In genomic region chr7:96235281-96235680, GRCh38 we compare ENCODE assay signal across 17 cellular contexts.
DNase-seq lines count a peak whose midpoint lies in the region; ATAC-seq and TF ChIP-seq lines count a peak whose summit lies in the region.
"Had no signal": no experiment of that assay in that cellular context is flagged by ENCODE, and none has a peak within 500 bp of the region (broad histone marks: within the 10 kb centered on the region; RNA-seq: fewer than 3 reads in every experiment).

No MANE protein-coding gene starts in this region.

- WGBS in sigmoid colon, 2 donors = 66 to 87% methylated on average over 2 of the region's 2 CpGs

- intact Hi-C loops in sigmoid colon (cut with DNase I) = no loop called here
- intact Hi-C loops in colonic mucosa (cut with DNase I) = no loop called here

- H3K4me1 ChIP-seq in SJCRH30 (peaks cover 25% of the 10 kb centered on the region), sigmoid colon (peaks cover 0 to 27% (median 22%) of the 10 kb centered on the region in 4 donors), colonic mucosa (no peaks in the 10 kb centered on the region)

- no peak for TF ChIP-seq EP300 in sigmoid colon (IDR thresholded peaks at IDR 0.05)

- TF ChIP-seq CTCF in sigmoid colon (IDR thresholded peaks at IDR 0.05) (no peak), colonic mucosa (IDR thresholded peaks at IDR 0.05) (no peak), brain microvascular endothelial cell (IDR thresholded peaks at IDR 0.05; ENCODE audit: low read depth, low read length, missing control alignments) (no peak)

- peak overlapping the region; percentile 79 for H3K27ac ChIP-seq in SJCRH30
- peak overlapping the region; percentile 23 to 59 (median 46) for H3K27ac ChIP-seq in sigmoid colon
- no peak overlapping the region for H3K27ac ChIP-seq in colonic mucosa
- no peak overlapping the region for H3K27ac ChIP-seq in brain microvascular endothelial cell

- no peaks in the 10 kb centered on the region for H3K9me3 ChIP-seq in SJCRH30 (replicated peaks)
- no peaks in the 10 kb centered on the region for H3K9me3 ChIP-seq in sigmoid colon
- H3K9me3 ChIP-seq in colonic mucosa = no peaks in the 10 kb centered on the region

- no peak overlapping the region for H3K4me3 ChIP-seq in SJCRH30
- no peak overlapping the region for H3K4me3 ChIP-seq in sigmoid colon
- H3K4me3 ChIP-seq in colonic mucosa = no peak overlapping the region
- no peak overlapping the region for H3K4me3 ChIP-seq in brain microvascular endothelial cell (ENCODE audit: low read depth, low read length)

- no peak overlapping the region for H3K9ac ChIP-seq in colonic mucosa (ENCODE audit: low read depth in 2 of 2, low read length in 2 of 2)

- in situ Hi-C loops in brain microvascular endothelial cell (cut with HindIII; ENCODE audit: low pct_ligation_motif_present, low sequenced_read_pairs) = no loop called here

- H3K36me3 ChIP-seq in SJCRH30 (peaks cover 10% of the 10 kb centered on the region), sigmoid colon (no peaks in the 10 kb centered on the region), colonic mucosa (no peaks in the 10 kb centered on the region), brain microvascular endothelial cell (replicated peaks) (no peaks in the 10 kb centered on the region)

- TF ChIP-seq POLR2A in sigmoid colon (IDR thresholded peaks at IDR 0.05) = no peak

- peak in 1 of 2 experiments; percentile 20 for DNase-seq in SJCRH30
- DNase-seq in sigmoid colon = no peak
- DNase-seq in germinal center (ENCODE audit: low spot score) = no peak
- DNase-seq in colonic mucosa = no peak
- no peak for DNase-seq in brain microvascular endothelial cell
- no peak for DNase-seq in iPS-NIHi7 (ENCODE audit: extremely low spot score)
- DNase-seq: activated CD4-positive, alpha-beta T cell treated with anti-CD3 and anti-CD28 coated beads for 48 hours; activated CD8-positive, alpha-beta memory T cell treated with anti-CD3 and anti-CD28 coated beads, Interleukin-2, amount 50 U/mL, for 48 hours; activated gamma-delta T cell treated with Interleukin-2 at 50 U/mL for 16 hours; amygdala; CD4-positive, alpha-beta T cell; DMS79; NCI-H1930; NCI-H446 treated with DMSO at 0.1 percent for 48 hours; SW 1271 had no signal

- H3K27me3 ChIP-seq in SJCRH30 = no peaks in the 10 kb centered on the region
- H3K27me3 ChIP-seq in sigmoid colon = no peaks in the 10 kb centered on the region
- no peaks in the 10 kb centered on the region for H3K27me3 ChIP-seq in colonic mucosa
- no peaks in the 10 kb centered on the region for H3K27me3 ChIP-seq in brain microvascular endothelial cell (replicated peaks)

- ATAC-seq in GM18861 (IDR thresholded peaks at IDR 0.05; ENCODE audit: unreplicated experiment) (peak; percentile 72), GM21786 (IDR thresholded peaks at IDR 0.05; ENCODE audit: unreplicated experiment) (peak; percentile 53)

Comparison
In these comparisons a context has a peak if more than half of its experiments do, and no peak if none do; other contexts are left out.
1. H3K27ac ChIP-seq: peak in SJCRH30 (single experiment) and sigmoid colon (4 of 4); none in colonic mucosa (single experiment) and brain microvascular endothelial cell (single experiment).